14 cellular contexts compared by ENCODE assay signal in the genomic region with DNA sequence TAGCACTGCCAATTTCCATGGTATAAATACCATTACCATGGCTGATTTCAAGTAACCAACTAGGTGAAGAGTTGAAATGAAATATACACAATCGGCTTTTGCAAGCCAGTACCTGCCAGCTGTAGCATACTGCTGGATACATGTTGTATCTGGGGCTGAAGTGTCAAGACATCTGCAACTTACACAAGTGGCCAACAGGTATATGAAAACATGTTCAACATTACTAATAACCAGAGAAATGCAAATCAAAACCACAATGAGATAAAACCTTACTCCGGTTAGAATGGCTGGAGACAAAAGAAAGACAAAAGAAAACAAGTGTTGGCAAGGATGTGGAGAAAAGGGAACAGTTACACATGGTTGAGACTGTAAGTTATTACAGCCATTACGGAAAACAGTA.
DNase-seq lines count a peak whose midpoint lies in the region; ATAC-seq and FAIRE-seq lines count a peak whose summit lies in the region.
"Had no signal": no experiment of that assay in that cellular context is flagged by ENCODE, and none has a peak within 500 bp of the region (broad histone marks: within the 10 kb centered on the region; RNA-seq: fewer than 3 reads in every experiment).

No MANE protein-coding gene starts in this region.

- ATAC-seq in GM18858 (IDR thresholded peaks at IDR 0.05; ENCODE audit: unreplicated experiment) (peak; percentile 86), GM21390 (IDR thresholded peaks at IDR 0.05; ENCODE audit: unreplicated experiment) (peak; percentile 92), HG03064 (IDR thresholded peaks at IDR 0.05; ENCODE audit: low read depth, unreplicated experiment) (peak; percentile 81)
- no peak for ATAC-seq in stimulated activated naive CD8-positive, alpha-beta T cell treated with anti-CD3 and anti-CD28 coated beads, Interleukin-15, Interleukin-2, amounts not matched to agents 100 U/mL and 50 U/mL, for 24 hours

- no peak for FAIRE-seq in RCC 7860 (lab: Jason Lieb, UNC)
- FAIRE-seq: H54 had no signal

- DNase-seq in astrocyte of the hippocampus (ENCODE audit: low read depth, low spot score) (peak; percentile 54), RCC 7860 (ENCODE audit: low spot score) (no peak), DMS79 treated with DMSO at 0.1 percent for 48 hours (lab: John Stamatoyannopoulos, UW) (no peak), ecto neural progenitor cell (ENCODE audit: low spot score) (no peak)
- no peak for DNase-seq in stimulated activated naive CD8-positive, alpha-beta T cell treated with anti-CD3 and anti-CD28 coated beads, Interleukin-15, Interleukin-2, amounts not matched to agents 100 U/mL and 50 U/mL, for 24 hours
- DNase-seq: C1 segment of cervical spinal cord; effector memory CD4-positive, alpha-beta T cell; heart right ventricle; NCI-H1436; upper lobe of left lung had no signal
